In genomic region chr17:40093005-40093579, GRCh38 we compare ENCODE assay signal across 10 cellular contexts. TPM values are rescaled to one million over a fixed set of nuclear protein-coding genes. Genes with fewer than 3 reads are reported as not detected.
DNase-seq lines count a peak whose midpoint lies in the region; TF ChIP-seq lines count a peak whose summit lies in the region.
"Had no signal": no experiment of that assay in that cellular context is flagged by ENCODE, and none has a peak within 500 bp of the region (broad histone marks: within the 10 kb centered on the region; RNA-seq: fewer than 3 reads in every experiment).

No MANE protein-coding gene starts in this region.

- H3K27ac ChIP-seq in Peyer's patch (peak overlapping the region in 3 of 4 donors; percentile 17 to 99 (median 72)), cingulate gyrus (ENCODE audit: low read depth, low read length) (peak overlapping the region; percentile 76), muscle layer of duodenum (ENCODE audit: low read length) (peak overlapping the region; percentile 42), temporal lobe (ENCODE audit: low read depth, low read length) (peak overlapping the region; percentile 71)

- H3K36me3 ChIP-seq in Peyer's patch (peaks cover 0 to 75% (median 0%) of the 10 kb centered on the region in 3 donors), muscle layer of duodenum (ENCODE audit: control insufficient read depth in 1 of 2, insufficient read depth in 2 of 2, low read length in 2 of 2) (peaks cover 52 to 62% of the 10 kb centered on the region in 2 donors)

- no peak for TF ChIP-seq POLR2A in Peyer's patch (IDR thresholded peaks at IDR 0.05)

- no peak for TF ChIP-seq CTCF in Peyer's patch (IDR thresholded peaks at IDR 0.05)

- H3K27me3 ChIP-seq in Peyer's patch (no peaks in the 10 kb centered on the region), muscle layer of duodenum (ENCODE audit: low read depth, low read length) (no peaks in the 10 kb centered on the region)

- H3K4me3 ChIP-seq in Peyer's patch (no peak overlapping the region), muscle layer of duodenum (ENCODE audit: low read depth in 1 of 2, low read length in 2 of 2) (peak overlapping the region in 1 of 2 donors; percentile 31)
- H3K4me3 ChIP-seq: HAP-1 had no signal

- H3K4me1 ChIP-seq in Peyer's patch: peaks cover 8 to 66% (median 29%) of the 10 kb centered on the region in 4 donors
- H3K4me1 ChIP-seq in muscle layer of duodenum (ENCODE audit: control insufficient read depth in 1 of 2, insufficient read depth in 2 of 2, low read length in 2 of 2): peaks cover 20 to 88% of the 10 kb centered on the region in 2 donors

- H3K9me3 ChIP-seq in Peyer's patch (no peaks in the 10 kb centered on the region), muscle layer of duodenum (ENCODE audit: control insufficient read depth in 1 of 2, low read length in 2 of 2) (no peaks in the 10 kb centered on the region)
- H3K9me3 ChIP-seq: HAP-1 had no signal

- DNase-seq in Peyer's patch (no peak), GM19240 (ENCODE audit: insufficient read length, low spot score) (no peak), NCI-H2029 (lab: John Stamatoyannopoulos, UW) (no peak)
- DNase-seq in stimulated activated CD4-positive, alpha-beta T cell treated with anti-CD3 and anti-CD28 coated beads, Interleukin-12 subunit alpha, Interleukin-12 subunit beta, amount 100 ng/mL, for 4 hours: no peak
- DNase-seq: amniotic stem cell, NCI-H1930 had no signal

RNA-seq across cellular contexts. Expression of gene NR1D1, which starts 7.3 kb away (rescaled TPM):
- total RNA-seq in Peyer's patch: 10 to 100 TPM; 13.2 to 38.8 (median 18.9) TPM
- total RNA-seq in temporal lobe: 0.25 TPM

RNA-seq across cellular contexts. Expression of gene MSL1, which starts 28.7 kb away (rescaled TPM):
- 100 to 1,000 TPM in 3 of 4 donors, 10 to 100 TPM in 1; 86.3 to 207 (median 117) TPM for total RNA-seq in Peyer's patch
- 81.9 TPM for total RNA-seq in temporal lobe

RNA-seq across cellular contexts. Expression of gene THRA, which starts 30.3 kb away (rescaled TPM):
- 10 to 100 TPM; 43.4 to 80.5 (median 68.5) TPM for total RNA-seq in Peyer's patch
- total RNA-seq in temporal lobe: 109 TPM

RNA-seq across cellular contexts. Expression of gene MED24, which starts 38.9 kb away (rescaled TPM):
- 100 to 1,000 TPM in 3 of 4 donors, 10 to 100 TPM in 1; 77.9 to 176 (median 146) TPM for total RNA-seq in Peyer's patch
- total RNA-seq in temporal lobe: 76.7 TPM

RNA-seq across cellular contexts. Expression of gene CASC3, which starts 47.2 kb away (rescaled TPM):
- total RNA-seq in Peyer's patch (100 to 1,000 TPM in 1 of 4 donors, 10 to 100 TPM in 3; 54.6 to 138 (median 57.5) TPM), temporal lobe (31.5 TPM)

Comparison
In these comparisons a context has a peak if more than half of its experiments do, and no peak if none do; other contexts are left out.
1. RNA of gene NR1D1, which starts 7.3 kb away (total RNA-seq): 13.2 to 38.8 TPM in Peyer's patch; 0.25 TPM in temporal lobe (single experiment); every median in the first group is over 10 times any median in the second.
2. Peak in every context shown above with its lines, with median percentiles within 50 percentile points of each other: H3K27ac ChIP-seq.